Comparison of ENCODE assay signal across 32 cellular contexts in genomic region chr15:95895510-95895909, GRCh38.
"Had no signal": no experiment of that assay in that cellular context is flagged by ENCODE, and none has a peak within 500 bp of the region (broad histone marks: within the 10 kb centered on the region; RNA-seq: fewer than 3 reads in every experiment).

No MANE protein-coding gene starts in this region.

- H3K9me3 Mint-ChIP-seq: activated B cell treated with CpG ODN at 0.5 μM for 24 hours; activated CD4-positive, alpha-beta memory T cell treated with anti-CD3 and anti-CD28 coated beads for 36 hours; activated naive CD4-positive, alpha-beta T cell treated with anti-CD3 and anti-CD28 coated beads for 36 hours; activated naive CD4-positive, alpha-beta T cell treated with anti-CD3 and anti-CD28 coated beads, Interleukin-2, amount 50 U/mL, for 24 hours; activated naive CD8-positive, alpha-beta T cell treated with anti-CD3 and anti-CD28 coated beads for 36 hours; activated T-helper 1 cell treated with anti-CD3 and anti-CD28 coated beads, Interleukin-12 subunit alpha, Interleukin-12 subunit beta, Interleukin-2, Interleukin-4 antibody, amounts not matched to agents 30 ng/mL and 10 ng/mL and 1 ng/mL, durations not matched to agents 14 hours and 24 hours and 36 hours; activated T-helper 2 cell treated with anti-CD3 and anti-CD28 coated beads, Interferon-gamma antibody, Interleukin-2, Interleukin-4, amounts not matched to agents 10 μg/mL and 5 μg/mL and 100 μg/mL, durations not matched to agents 14 hours and 24 hours and 36 hours; T-helper 2 cell treated with Interferon-gamma antibody and Interleukin-4, amounts not matched to agents 5 μg/mL and 100 μg/mL, for 36 hours had no signal

- H3K4me1 Mint-ChIP-seq: activated B cell treated with CpG ODN at 0.5 μM for 24 hours; activated CD8-positive, alpha-beta memory T cell treated with anti-CD3 and anti-CD28 coated beads, Interleukin-2, amount 10 ng/mL, durations not matched to agents 7 days and 5 days; activated naive CD4-positive, alpha-beta T cell treated with anti-CD3 and anti-CD28 coated beads, Interleukin-2, amount 50 U/mL, for 24 hours; activated naive CD8-positive, alpha-beta T cell treated with anti-CD3 and anti-CD28 coated beads for 36 hours; activated naive CD8-positive, alpha-beta T cell treated with anti-CD3 and anti-CD28 coated beads, Interleukin-2, amount 50 U/mL, for 24 hours; T-helper 17 cell had no signal

- DNase-seq: activated B cell treated with CpG ODN at 0.5 μM for 24 hours; activated CD4-positive, alpha-beta memory T cell treated with anti-CD3 and anti-CD28 coated beads for 36 hours; activated CD4-positive, alpha-beta T cell treated with anti-CD3 and anti-CD28 coated beads for 48 hours; activated CD8-positive, alpha-beta memory T cell treated with anti-CD3 and anti-CD28 coated beads, Interleukin-2, amount 10 ng/mL, durations not matched to agents 7 days and 5 days; activated CD8-positive, alpha-beta memory T cell treated with anti-CD3 and anti-CD28 coated beads, Interleukin-2, amount 50 U/mL, for 4 hours; activated CD8-positive, alpha-beta T cell treated with anti-CD3 and anti-CD28 coated beads, Interleukin-2, amount 10 ng/mL, durations not matched to agents 7 days and 5 days; activated effector memory CD4-positive, alpha-beta T cell treated with anti-CD3 and anti-CD28 coated beads, Interleukin-2, amount 50 U/mL, for 16 hours; activated naive CD4-positive, alpha-beta T cell treated with anti-CD3 and anti-CD28 coated beads for 36 hours; activated naive CD8-positive, alpha-beta T cell treated with anti-CD3 and anti-CD28 coated beads for 36 hours; activated naive CD8-positive, alpha-beta T cell treated with anti-CD3 and anti-CD28 coated beads, Interleukin-2, amount 50 U/mL, for 24 hours; activated T-cell treated with anti-CD3 and anti-CD28 coated beads, Interleukin-2, amount 50 U/mL, for 1 hour; activated T-cell treated with anti-CD3 and anti-CD28 coated beads, Interleukin-2, amount 50 U/mL, for 48 hours; central memory CD4-positive, alpha-beta T cell; cerebellar nuclear complex; colonic mucosa; effector CD8-positive, alpha-beta T cell; esophagus squamous epithelium; foreskin melanocyte; heart right ventricle; T-helper 17 cell; T1000; WERI-Rb-1 had no signal

- H3K36me3 ChIP-seq: ascending aorta, breast epithelium, cardiac muscle cell, colonic mucosa, esophagus squamous epithelium, gastroesophageal sphincter, heart right ventricle, WERI-Rb-1 had no signal

- H3K36me3 Mint-ChIP-seq: activated CD4-positive, alpha-beta memory T cell treated with anti-CD3 and anti-CD28 coated beads for 36 hours; activated CD8-positive, alpha-beta memory T cell treated with anti-CD3 and anti-CD28 coated beads, Interleukin-2, amount 10 ng/mL, durations not matched to agents 7 days and 5 days; activated naive CD4-positive, alpha-beta T cell treated with anti-CD3 and anti-CD28 coated beads, Interleukin-2, amount 50 U/mL, for 24 hours; activated naive CD8-positive, alpha-beta T cell treated with anti-CD3 and anti-CD28 coated beads for 36 hours; brain had no signal

- H3K4me3 Mint-ChIP-seq: activated B cell treated with CpG ODN at 0.5 μM for 24 hours; activated CD4-positive, alpha-beta memory T cell treated with anti-CD3 and anti-CD28 coated beads for 36 hours; activated CD8-positive, alpha-beta memory T cell treated with anti-CD3 and anti-CD28 coated beads, Interleukin-2, amount 10 ng/mL, durations not matched to agents 7 days and 5 days; activated CD8-positive, alpha-beta T cell treated with anti-CD3 and anti-CD28 coated beads, Interleukin-2, amount 10 ng/mL, durations not matched to agents 7 days and 5 days; activated naive CD4-positive, alpha-beta T cell treated with anti-CD3 and anti-CD28 coated beads for 36 hours; activated naive CD4-positive, alpha-beta T cell treated with anti-CD3 and anti-CD28 coated beads, Interleukin-2, amount 50 U/mL, for 24 hours; activated naive CD8-positive, alpha-beta T cell treated with anti-CD3 and anti-CD28 coated beads for 36 hours; activated naive CD8-positive, alpha-beta T cell treated with anti-CD3 and anti-CD28 coated beads, Interleukin-2, amount 50 U/mL, for 24 hours; activated T-helper 1 cell treated with anti-CD3 and anti-CD28 coated beads, Interleukin-12 subunit alpha, Interleukin-12 subunit beta, Interleukin-2, Interleukin-4 antibody, amounts not matched to agents 30 ng/mL and 10 ng/mL and 1 ng/mL, durations not matched to agents 14 hours and 24 hours and 36 hours; brain; T-helper 17 cell; T-helper 2 cell treated with Interferon-gamma antibody and Interleukin-4, amounts not matched to agents 5 μg/mL and 100 μg/mL, for 36 hours had no signal

- H3K27ac Mint-ChIP-seq: activated B cell treated with CpG ODN at 0.5 μM for 24 hours; activated CD4-positive, alpha-beta memory T cell treated with anti-CD3 and anti-CD28 coated beads for 36 hours; activated CD8-positive, alpha-beta memory T cell treated with anti-CD3 and anti-CD28 coated beads, Interleukin-2, amount 10 ng/mL, durations not matched to agents 7 days and 5 days; activated CD8-positive, alpha-beta T cell treated with anti-CD3 and anti-CD28 coated beads, Interleukin-2, amount 10 ng/mL, durations not matched to agents 7 days and 5 days; activated naive CD4-positive, alpha-beta T cell treated with anti-CD3 and anti-CD28 coated beads for 36 hours; activated naive CD4-positive, alpha-beta T cell treated with anti-CD3 and anti-CD28 coated beads, Interleukin-2, amount 50 U/mL, for 24 hours; activated naive CD8-positive, alpha-beta T cell treated with anti-CD3 and anti-CD28 coated beads for 36 hours; activated naive CD8-positive, alpha-beta T cell treated with anti-CD3 and anti-CD28 coated beads, Interleukin-2, amount 50 U/mL, for 24 hours; activated T-helper 1 cell treated with anti-CD3 and anti-CD28 coated beads, Interleukin-12 subunit alpha, Interleukin-12 subunit beta, Interleukin-2, Interleukin-4 antibody, amounts not matched to agents 30 ng/mL and 10 ng/mL and 1 ng/mL, durations not matched to agents 14 hours and 24 hours and 36 hours; activated T-helper 2 cell treated with anti-CD3 and anti-CD28 coated beads, Interferon-gamma antibody, Interleukin-2, Interleukin-4, amounts not matched to agents 10 μg/mL and 5 μg/mL and 100 μg/mL, durations not matched to agents 14 hours and 24 hours and 36 hours; brain; T-helper 17 cell; T-helper 2 cell treated with Interferon-gamma antibody and Interleukin-4, amounts not matched to agents 5 μg/mL and 100 μg/mL, for 36 hours had no signal

- H3K4me1 ChIP-seq: ascending aorta, breast epithelium, colonic mucosa, esophagus squamous epithelium, heart right ventricle had no signal

- H3K4me3 ChIP-seq: ascending aorta, breast epithelium, cardiac muscle cell, colonic mucosa, esophagus squamous epithelium, gastroesophageal sphincter, heart right ventricle had no signal

- ATAC-seq: activated CD4-positive, CD25-positive, alpha-beta regulatory T cell treated with anti-CD3 and anti-CD28 coated beads, Interleukin-2, amount 50 U/mL, for 24 hours; activated CD8-positive, alpha-beta memory T cell treated with anti-CD3 and anti-CD28 coated beads, Interleukin-2, amount 10 ng/mL, durations not matched to agents 7 days and 5 days; activated CD8-positive, alpha-beta T cell treated with anti-CD3 and anti-CD28 coated beads, Interleukin-2, amount 10 ng/mL, durations not matched to agents 7 days and 5 days; activated naive CD8-positive, alpha-beta T cell treated with anti-CD3 and anti-CD28 coated beads, Interleukin-2, amount 50 U/mL, for 24 hours; gastroesophageal sphincter; heart right ventricle; T-helper 17 cell had no signal

- H3K27me3 Mint-ChIP-seq: activated B cell treated with CpG ODN at 0.5 μM for 24 hours; activated CD4-positive, alpha-beta memory T cell treated with anti-CD3 and anti-CD28 coated beads for 36 hours; activated naive CD4-positive, alpha-beta T cell treated with anti-CD3 and anti-CD28 coated beads, Interleukin-2, amount 50 U/mL, for 24 hours; T-helper 17 cell had no signal

- H3K9me3 ChIP-seq: ascending aorta, breast epithelium, colonic mucosa, esophagus squamous epithelium, gastroesophageal sphincter, heart right ventricle had no signal

- H3K27me3 ChIP-seq: ascending aorta, breast epithelium, colonic mucosa, esophagus squamous epithelium, gastroesophageal sphincter, heart right ventricle had no signal
